Comparison of ENCODE assay signal across 13 cellular contexts in the genomic region with DNA sequence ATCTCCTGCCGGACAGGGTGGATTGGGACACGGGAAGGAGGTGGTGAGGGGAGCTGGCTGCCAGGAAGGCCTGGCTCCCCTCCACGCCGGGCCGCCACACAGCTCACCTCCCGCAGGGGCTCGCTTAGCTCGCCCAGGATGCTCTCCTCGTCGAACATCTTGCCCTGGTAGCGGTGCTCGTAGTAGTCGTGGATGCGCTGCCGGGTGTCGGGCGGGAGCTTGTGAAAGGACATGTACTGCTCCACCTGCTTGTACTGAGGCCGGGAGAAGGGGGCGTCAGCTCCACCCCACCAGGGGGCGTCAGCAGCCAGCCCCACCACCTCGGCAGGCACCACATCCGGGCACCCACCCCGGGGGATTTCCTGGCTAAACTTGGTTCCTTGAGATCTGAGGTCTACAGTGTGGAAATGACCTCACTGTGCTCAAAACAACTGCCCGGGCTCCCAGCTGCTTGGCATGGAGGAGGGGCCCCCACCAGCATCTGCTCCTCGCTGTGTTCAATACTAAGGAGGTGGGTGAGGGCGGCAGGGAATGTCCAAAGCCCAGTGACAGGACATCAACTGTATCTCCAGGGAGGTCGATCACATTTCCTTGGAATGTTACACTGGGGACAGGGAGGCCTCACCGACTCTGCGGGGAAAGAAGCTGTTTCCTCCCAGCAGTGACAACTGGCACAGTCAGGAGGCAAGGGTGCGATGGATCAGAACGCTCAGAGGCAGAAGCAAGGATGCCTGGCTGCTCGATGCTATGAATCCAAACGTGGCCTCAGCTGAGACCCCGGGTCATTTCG. TPM values are rescaled to one million over a fixed set of nuclear protein-coding genes. Genes with fewer than 3 reads are reported as not detected.
A peak's percentile ranks its signal among the peaks of the same experiment; 100 is the strongest.
DNase-seq lines count a peak whose midpoint lies in the region; ATAC-seq and TF ChIP-seq lines count a peak whose summit lies in the region.
"Had no signal": no experiment of that assay in that cellular context is flagged by ENCODE, and none has a peak within 500 bp of the region (broad histone marks: within the 10 kb centered on the region; RNA-seq: fewer than 3 reads in every experiment).

No MANE protein-coding gene starts in this region.

- TF ChIP-seq CTCF in cardiac muscle cell (IDR thresholded peaks at IDR 0.05; ENCODE audit: low read depth, low read length) (peak; percentile 22), NB4 (IDR thresholded peaks at IDR 0.05; ENCODE audit: low read depth, low read length) (peak; percentile 7), type B pancreatic cell (conservative IDR thresholded peaks at IDR 0.05) (peak; percentile 33)

- peaks cover 3% of the 10 kb centered on the region for H3K27me3 Mint-ChIP-seq in type B pancreatic cell

- H3K27ac Mint-ChIP-seq in type B pancreatic cell: no peak overlapping the region

- H3K4me3 Mint-ChIP-seq in type B pancreatic cell: no peak overlapping the region

- no peaks in the 10 kb centered on the region for H3K9me3 Mint-ChIP-seq in type B pancreatic cell

- H3K36me3 ChIP-seq in cardiac muscle cell: peaks cover 73% of the 10 kb centered on the region

- DNase-seq in cardiac muscle cell (ENCODE audit: low read depth in 1 of 2, low spot score in 1 of 2) (peak in 1 of 2 donors; percentile 5), left cardiac atrium (no peak), NB4 (ENCODE audit: low read depth) (peak; percentile 36), glomerular visceral epithelial cell (ENCODE audit: extremely low spot score) (peak; percentile 54), type B pancreatic cell (ENCODE audit: extremely low spot score, unreplicated experiment) (no peak)
- DNase-seq: amniotic stem cell, EL, Karpas-422 had no signal

- no peaks in the 10 kb centered on the region for H3K27me3 ChIP-seq in cardiac muscle cell

- ATAC-seq in left cardiac atrium (no peak), HG02798 (IDR thresholded peaks at IDR 0.05; ENCODE audit: poor library complexity, unreplicated experiment) (no peak), HG03521 (IDR thresholded peaks at IDR 0.05; ENCODE audit: unreplicated experiment) (no peak), GM21515 (IDR thresholded peaks at IDR 0.05; ENCODE audit: unreplicated experiment) (no peak)

- H3K36me3 Mint-ChIP-seq in type B pancreatic cell: no peaks in the 10 kb centered on the region

- no peaks in the 10 kb centered on the region for H3K9me3 ChIP-seq in cardiac muscle cell (ENCODE audit: low read depth)

- no peak overlapping the region for H3K4me3 ChIP-seq in cardiac muscle cell
- no peak overlapping the region for H3K4me3 ChIP-seq in NB4 (ENCODE audit: low read depth, low read length)

- intact Hi-C loops in left cardiac atrium (cut with DNase I): loop anchor here in 1 of 2 donors (10.0 kb wide), 1 partner anchor 229 kb away; no protein-coding TSS in a partner anchor

- peak overlapping the region; percentile 62 for H3K27ac ChIP-seq in cardiac muscle cell

- TF ChIP-seq POLR2A in NB4 (IDR thresholded peaks at IDR 0.05; ENCODE audit: extremely low read depth, insufficient read length): no peak

- peaks cover 6% of the 10 kb centered on the region for H3K4me1 ChIP-seq in cardiac muscle cell (ENCODE audit: low read depth)

- H3K4me1 Mint-ChIP-seq in type B pancreatic cell (ENCODE audit: unreplicated experiment): no peaks in the 10 kb centered on the region

RNA-seq across cellular contexts. Expression of gene HCN4, which starts 43.4 kb away (rescaled TPM):
- total RNA-seq in cardiac muscle cell (93.1 and 159 TPM in 2 replicates), left cardiac atrium (1 to 10 TPM; 5.9 to 7.7 TPM), type B pancreatic cell (ENCODE audit: low replicate concordance) (3.8 and 6.6 TPM in 2 replicates)
- polyA plus RNA-seq in cardiac muscle cell: 59.2 and 102 TPM in 2 replicates
- total RNA-seq: fibroblast of villous mesenchyme; T-helper 2 cell treated with Interferon-gamma antibody and Interleukin-4, amounts not matched to agents 100 ng/mL and 5 ng/mL, for 36 hours had no signal

Comparison
In these comparisons a context has a peak if more than half of its experiments do, and no peak if none do; other contexts are left out.
1. RNA of gene HCN4, which starts 43.4 kb away (total RNA-seq): 93.1 to 159 TPM in cardiac muscle cell; 5.9 to 7.7 TPM in left cardiac atrium and 3.8 to 6.6 TPM in type B pancreatic cell; every median in the first group is over 10 times any median in the second.
2. DNase-seq: peak in NB4 (single experiment) and glomerular visceral epithelial cell (single experiment); none in left cardiac atrium (single experiment) and type B pancreatic cell (single experiment).
3. Peak in every context shown above with its lines, with median percentiles within 50 percentile points of each other: CTCF ChIP-seq.